8 cellular contexts compared by ENCODE assay signal in genomic region chr20:20824924-20825584, GRCh38.
DNase-seq lines count a peak whose midpoint lies in the region; ATAC-seq, FAIRE-seq and TF ChIP-seq lines count a peak whose summit lies in the region.

No MANE protein-coding gene starts in this region.

- 13 to 19% (median 15%) methylated on average over 18 of the region's 18 CpGs for WGBS in small intestine, 3 donors

- no peaks in the 10 kb centered on the region for H3K4me1 ChIP-seq in small intestine (ENCODE audit: control insufficient read depth in 2 of 2, insufficient read depth in 1 of 2, low read depth in 1 of 2, low read length in 1 of 2)

- DNase-seq in AML-193 (lab: John Stamatoyannopoulos, UW) (peak; percentile 60 to 68), GM19240 (ENCODE audit: insufficient read length, low spot score) (peak; percentile 55), LoVo (ENCODE audit: low spot score) (peak; percentile 63), amygdala (lab: John Stamatoyannopoulos, UW) (peak in 35 of 56 donors; percentile 4 to 55 (median 31)), hippocampal formation (lab: John Stamatoyannopoulos, UW) (peak; percentile 19 to 43), small intestine (peak; percentile 53)

- no peak overlapping the region for H3K27ac ChIP-seq in small intestine (ENCODE audit: low read depth in 1 of 2, low read length in 1 of 2)

- H3K4me3 ChIP-seq in small intestine (ENCODE audit: low read depth in 1 of 2, low read length in 2 of 2), result no peak overlapping the region

- no peaks in the 10 kb centered on the region for H3K36me3 ChIP-seq in small intestine (ENCODE audit: control insufficient read depth in 2 of 2, insufficient read depth in 2 of 2, low read length in 2 of 2)

- peaks cover 0 to 2% of the 10 kb centered on the region in 2 donors for H3K27me3 ChIP-seq in small intestine (ENCODE audit: control insufficient read depth in 2 of 2, insufficient read depth in 2 of 2, low read length in 2 of 2)

- H3K9me3 ChIP-seq in small intestine (ENCODE audit: control insufficient read depth, low read depth), result no peaks in the 10 kb centered on the region

- FAIRE-seq in small intestine (lab: Jason Lieb, UNC), result no peak

- peak; percentile 75 for ATAC-seq in SK-N-SH treated with all-trans-retinoic acid at 6 μM for 48 hours
- ATAC-seq in GM21515 (IDR thresholded peaks at IDR 0.05; ENCODE audit: unreplicated experiment), result no peak

TF ChIP-seq in SK-N-SH treated with all-trans-retinoic acid at 6 μM for 48 hours, 23 proteins besides CTCF, POLR2A, EP300 and RAD21:
- TF ChIP-seq CREB5 (CRISPR knock-in tag; IDR thresholded peaks at IDR 0.05; ENCODE audit: low read depth), result no peak
- no peak for TF ChIP-seq PATZ1 (CRISPR knock-in tag; IDR thresholded peaks at IDR 0.05; ENCODE audit: borderline replicate concordance)
- no peak for TF ChIP-seq GLIS3 (CRISPR knock-in tag; IDR thresholded peaks at IDR 0.05)
- no peak for TF ChIP-seq CSDC2 (CRISPR knock-in tag; IDR thresholded peaks at IDR 0.05)
- TF ChIP-seq ZNF565 (CRISPR knock-in tag; conservative IDR thresholded peaks at IDR 0.05; ENCODE audit: low read depth), result no peak
- TF ChIP-seq ZFP30 (CRISPR knock-in tag; IDR thresholded peaks at IDR 0.05), result no peak
- TF ChIP-seq SNAI2 (CRISPR knock-in tag; IDR thresholded peaks at IDR 0.05), result no peak
- TF ChIP-seq OSR1 (CRISPR knock-in tag; IDR thresholded peaks at IDR 0.05), result no peak
- no peak for TF ChIP-seq ZNF70 (CRISPR knock-in tag; IDR thresholded peaks at IDR 0.05)
- TF ChIP-seq ZC3H10 (CRISPR knock-in tag; IDR thresholded peaks at IDR 0.05), result no peak
- TF ChIP-seq ARNTL (CRISPR knock-in tag; IDR thresholded peaks at IDR 0.05; ENCODE audit: borderline replicate concordance, low read depth), result no peak
- TF ChIP-seq TSHZ2 (CRISPR knock-in tag; IDR thresholded peaks at IDR 0.05), result no peak
- no peak for TF ChIP-seq ISL1 (CRISPR knock-in tag; IDR thresholded peaks at IDR 0.05)
- no peak for TF ChIP-seq POU6F1 (CRISPR knock-in tag; IDR thresholded peaks at IDR 0.05; ENCODE audit: borderline replicate concordance, low read depth)
- no peak for TF ChIP-seq ZFP3 (CRISPR knock-in tag; IDR thresholded peaks at IDR 0.05)
- TF ChIP-seq RARB (CRISPR knock-in tag; IDR thresholded peaks at IDR 0.05), result no peak
